ENCODE assay signal across 15 cellular contexts in the genomic region with DNA sequence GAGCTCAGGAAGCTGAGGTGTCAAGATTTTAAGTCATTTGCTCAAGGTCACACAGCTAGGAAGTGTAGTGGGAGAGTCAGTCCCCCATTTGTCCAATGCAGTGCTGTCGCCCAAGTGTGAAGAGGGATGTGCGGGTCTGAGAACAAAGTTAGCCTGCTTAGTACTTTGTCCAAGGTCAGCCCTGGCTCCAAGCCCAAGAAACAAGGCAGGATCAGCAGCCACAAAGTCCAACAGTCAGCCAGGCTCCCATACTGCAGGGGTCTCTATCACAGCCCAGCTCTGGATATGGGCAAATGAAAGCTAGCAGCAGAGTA.
DNase-seq lines count a peak whose midpoint lies in the region; ATAC-seq, FAIRE-seq and TF ChIP-seq lines count a peak whose summit lies in the region.
"Had no signal": no experiment of that assay in that cellular context is flagged by ENCODE, and none has a peak within 500 bp of the region (broad histone marks: within the 10 kb centered on the region; RNA-seq: fewer than 3 reads in every experiment).

No MANE protein-coding gene starts in this region.

- H3K9me3 Mint-ChIP-seq in nephron: no peaks in the 10 kb centered on the region
- H3K9me3 Mint-ChIP-seq in type B pancreatic cell: peaks cover 5% of the 10 kb centered on the region
- no peaks in the 10 kb centered on the region for H3K9me3 Mint-ChIP-seq in activated naive CD4-positive, alpha-beta T cell treated with anti-CD3 and anti-CD28 coated beads, Interleukin-2, amount 50 U/mL, for 72 hours
- H3K9me3 Mint-ChIP-seq: natural killer cell treated with Interleukin-12 subunit alpha and Interleukin-12 subunit beta and Interleukin-15 and Interleukin-18, amount 100 ng/mL, for 72 hours; T-cell had no signal

- BruUV-seq in PC-9 (replicated peaks; lab: Mats Ljungman, UMichigan) (no TSS peak), endothelial cell of umbilical vein (replicated peaks; lab: Mats Ljungman, UMichigan) (no TSS peak)

- DNase-seq in PC-9 (no peak), endothelial cell of umbilical vein (ENCODE audit: low read depth, low spot score) (peak; percentile 44), type B pancreatic cell (ENCODE audit: extremely low spot score, unreplicated experiment) (no peak), D721Med (ENCODE audit: insufficient read length, low spot score) (no peak), T-helper 1 cell (no peak)
- no peak for DNase-seq in activated naive CD4-positive, alpha-beta T cell treated with anti-CD3 and anti-CD28 coated beads, Interleukin-2, amount 50 U/mL, for 72 hours (ENCODE audit: low spot score in 2 of 2)
- DNase-seq: activated CD4-positive, alpha-beta T cell treated with anti-CD3 and anti-CD28 coated beads, Interleukin-2, amount 50 U/mL, for 4 hours; NCI-H1048; SHP77; stimulated activated CD4-positive, alpha-beta T cell treated with anti-CD3 and anti-CD28 coated beads, Interleukin-12 subunit alpha, Interleukin-12 subunit beta, amount 100 ng/mL, for 4 hours; T-cell had no signal

- H3K9me2 ChIP-seq in PC-9 (ENCODE audit: insufficient read depth): no peaks in the 10 kb centered on the region

- FAIRE-seq in endothelial cell of umbilical vein (lab: Jason Lieb, UNC): no peak
- no peak for FAIRE-seq in D721Med (lab: Jason Lieb, UNC)
- FAIRE-seq: islet of Langerhans had no signal

- H2AFZ ChIP-seq in PC-9 (peak overlapping the region; percentile 68; the same call in 1 of the 2 replicates), endothelial cell of umbilical vein (ENCODE audit: low read depth, low read length) (peak overlapping the region; percentile 41)

- no peaks in the 10 kb centered on the region for H3K79me2 ChIP-seq in PC-9 (ENCODE audit: low read depth)
- H3K79me2 ChIP-seq in endothelial cell of umbilical vein (ENCODE audit: control insufficient read depth, insufficient read depth, low read length): no peaks in the 10 kb centered on the region

- H3K27ac Mint-ChIP-seq in nephron: peak overlapping the region; percentile 36 to 70 (median 50)
- peak overlapping the region; percentile 93 for H3K27ac Mint-ChIP-seq in type B pancreatic cell
- H3K27ac Mint-ChIP-seq in activated naive CD4-positive, alpha-beta T cell treated with anti-CD3 and anti-CD28 coated beads, Interleukin-2, amount 50 U/mL, for 72 hours: no peak overlapping the region
- H3K27ac Mint-ChIP-seq: natural killer cell treated with Interleukin-12 subunit alpha and Interleukin-12 subunit beta and Interleukin-15 and Interleukin-18, amount 100 ng/mL, for 72 hours; T-cell had no signal

- CTCF ChIA-PET in PC-9 (lab: Charles Lee): no interaction called here
- CTCF ChIA-PET in endothelial cell of umbilical vein (lab: Charles Lee): interaction anchor here (1.0 to 2.1 kb wide), 6 partner anchors 9 to 400 kb away, joined by 3 to 13 read pairs (median 4); no protein-coding TSS in a partner anchor

- H3K27ac ChIP-seq in PC-9: peak overlapping the region; percentile 33
- peak overlapping the region; percentile 46 for H3K27ac ChIP-seq in endothelial cell of umbilical vein (ENCODE audit: insufficient read depth, low read depth, low read length)
- H3K27ac ChIP-seq: KMS-11 had no signal

- H3K36me3 Mint-ChIP-seq in nephron (ENCODE audit: low read depth) (no peaks in the 10 kb centered on the region), type B pancreatic cell (no peaks in the 10 kb centered on the region)
- H3K36me3 Mint-ChIP-seq in activated naive CD4-positive, alpha-beta T cell treated with anti-CD3 and anti-CD28 coated beads, Interleukin-2, amount 50 U/mL, for 72 hours: no peaks in the 10 kb centered on the region
- H3K36me3 Mint-ChIP-seq: natural killer cell treated with Interleukin-12 subunit alpha and Interleukin-12 subunit beta and Interleukin-15 and Interleukin-18, amount 100 ng/mL, for 72 hours; T-cell had no signal

- ATAC-seq in activated naive CD4-positive, alpha-beta T cell treated with anti-CD3 and anti-CD28 coated beads, Interleukin-2, amount 50 U/mL, for 72 hours: no peak

- dilution Hi-C loops in endothelial cell of umbilical vein (cut with MboI; ENCODE audit: extremely low pct_ligation_motif_present, low sequenced_read_pairs): loop anchor here (25.0 kb wide), 1 partner anchor 367 kb away; the partner anchor contains the start of gene NUDT4

- H3K9ac ChIP-seq in endothelial cell of umbilical vein (replicated peaks; ENCODE audit: extremely low read depth, insufficient read depth, low read length): peak overlapping the region; percentile 21
- H3K9ac ChIP-seq: KMS-11 had no signal

- H3K36me3 ChIP-seq in PC-9 (ENCODE audit: low read depth) (no peaks in the 10 kb centered on the region), endothelial cell of umbilical vein (ENCODE audit: control insufficient read depth in 2 of 2, extremely low read depth in 1 of 2, insufficient read depth in 2 of 2, low read length in 2 of 2) (no peaks in the 10 kb centered on the region)

- H3K27me3 ChIP-seq in PC-9 (ENCODE audit: insufficient read depth, low read depth) (no peaks in the 10 kb centered on the region), endothelial cell of umbilical vein (ENCODE audit: control insufficient read depth in 2 of 2, insufficient read depth in 2 of 2, low read length in 2 of 2) (no peaks in the 10 kb centered on the region)

- H3K4me3 ChIP-seq in PC-9 (no peak overlapping the region), endothelial cell of umbilical vein (replicated peaks in 1 of 3; ENCODE audit: insufficient read depth in 1 of 3, low read depth in 1 of 3, low read length in 3 of 3) (no peak overlapping the region)

- peaks cover 33% of the 10 kb centered on the region; the same call in 1 of the 2 replicates for H3F3A ChIP-seq in PC-9 (ENCODE audit: insufficient read depth, low read depth)

- H3K4me3 Mint-ChIP-seq in nephron (no peak overlapping the region), type B pancreatic cell (peak overlapping the region; percentile 68)
- H3K4me3 Mint-ChIP-seq: natural killer cell treated with Interleukin-12 subunit alpha and Interleukin-12 subunit beta and Interleukin-15 and Interleukin-18, amount 100 ng/mL, for 72 hours; T-cell had no signal

- peak overlapping the region; percentile 54 for H3K4me2 ChIP-seq in PC-9
- no peak overlapping the region for H3K4me2 ChIP-seq in endothelial cell of umbilical vein (ENCODE audit: insufficient read depth, low read length)
- H3K4me2 ChIP-seq: KMS-11 had no signal

- POLR2A ChIA-PET in PC-9 (lab: Charles Lee; ENCODE audit: unreplicated experiment) (no interaction called here), endothelial cell of umbilical vein (lab: Charles Lee) (no interaction called here)

- TF ChIP-seq POLR2A in endothelial cell of umbilical vein (IDR thresholded peaks at IDR 0.05; ENCODE audit: low read depth, low read length): no peak

- H3K27me3 Mint-ChIP-seq in nephron (ENCODE audit: low read depth) (no peaks in the 10 kb centered on the region), type B pancreatic cell (no peaks in the 10 kb centered on the region)
- H3K27me3 Mint-ChIP-seq: T-cell had no signal

- intact Hi-C loops in PC-9 (cut with micrococcal nuclease; ENCODE audit: unreplicated experiment): no loop called here
- intact Hi-C loops in endothelial cell of umbilical vein (cut with micrococcal nuclease): loop anchor here (1.0 kb wide), 2 partner anchors 18 to 32 kb away; no protein-coding TSS in a partner anchor

- H3K9me1 ChIP-seq in endothelial cell of umbilical vein (replicated peaks; ENCODE audit: control insufficient read depth, extremely low read depth, insufficient read depth, low read length): no peaks in the 10 kb centered on the region

- TF ChIP-seq CTCF in PC-9 (conservative IDR thresholded peaks at IDR 0.05): no peak
- TF ChIP-seq CTCF in endothelial cell of umbilical vein (IDR thresholded peaks at IDR 0.05; ENCODE audit: extremely low read depth in 1 of 2, insufficient read depth in 1 of 2, low read depth in 1 of 2, low read length in 2 of 2): no peak
- no peak for TF ChIP-seq CTCF in nephron (IDR thresholded peaks at IDR 0.05; ENCODE audit: unreplicated experiment in 3 of 3)
- TF ChIP-seq CTCF in type B pancreatic cell (conservative IDR thresholded peaks at IDR 0.05): no peak
- TF ChIP-seq CTCF in D721Med (IDR thresholded peaks at IDR 0.05; ENCODE audit: insufficient read depth, missing control alignments): no peak

- H3K4me1 Mint-ChIP-seq in nephron (peaks cover 8% of the 10 kb centered on the region), type B pancreatic cell (ENCODE audit: unreplicated experiment) (peaks cover 42% of the 10 kb centered on the region)
- H3K4me1 Mint-ChIP-seq: T-cell had no signal

- H3K9me3 ChIP-seq in PC-9 (ENCODE audit: insufficient read depth, low read depth): no peaks in the 10 kb centered on the region; the same call in 1 of the 2 replicates
- H3K9me3 ChIP-seq in endothelial cell of umbilical vein (replicated peaks; ENCODE audit: control insufficient read depth, insufficient read depth, low read length): no peaks in the 10 kb centered on the region

- peaks cover 60% of the 10 kb centered on the region for H3K4me1 ChIP-seq in PC-9 (replicated peaks; ENCODE audit: insufficient read depth)
- peaks cover 41% of the 10 kb centered on the region for H3K4me1 ChIP-seq in endothelial cell of umbilical vein (ENCODE audit: control insufficient read depth, extremely low read depth, insufficient read depth, low read length)

- no peaks in the 10 kb centered on the region for H4K20me1 ChIP-seq in PC-9 (ENCODE audit: insufficient read depth)
- no peaks in the 10 kb centered on the region for H4K20me1 ChIP-seq in endothelial cell of umbilical vein (replicated peaks; ENCODE audit: control insufficient read depth, extremely low read depth, insufficient read depth, low read length)

TF ChIP-seq in endothelial cell of umbilical vein, 7 proteins besides CTCF, POLR2A, EP300 and RAD21:
- no peak for TF ChIP-seq JUN (IDR thresholded peaks at IDR 0.05; ENCODE audit: borderline replicate concordance, insufficient read depth, insufficient read length, low read depth)
- TF ChIP-seq EZH2 (IDR thresholded peaks at IDR 0.05; ENCODE audit: borderline replicate concordance, low read depth, low read length, severe bottlenecking): no peak
- TF ChIP-seq, protein P1, sequence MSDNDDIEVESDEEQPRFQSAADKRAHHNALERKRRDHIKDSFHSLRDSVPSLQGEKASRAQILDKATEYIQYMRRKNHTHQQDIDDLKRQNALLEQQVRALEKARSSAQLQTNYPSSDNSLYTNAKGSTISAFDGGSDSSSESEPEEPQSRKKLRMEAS (IDR thresholded peaks at IDR 0.05; ENCODE audit: insufficient read depth, insufficient read length): no peak
- TF ChIP-seq POLR2AphosphoS5 (IDR thresholded peaks at IDR 0.05; ENCODE audit: insufficient read depth, low read depth, low read length): no peak
- no peak for TF ChIP-seq FOS (IDR thresholded peaks at IDR 0.05; ENCODE audit: borderline replicate concordance, insufficient read depth, low read length)
- no peak for TF ChIP-seq GATA2 (IDR thresholded peaks at IDR 0.05; ENCODE audit: insufficient read depth, insufficient read length, low read depth, low read length)
- TF ChIP-seq MYC (IDR thresholded peaks at IDR 0.05; ENCODE audit: low read depth, low read length): no peak
TF ChIP-seq in endothelial cell of umbilical vein: peak in this region for 0.

Comparison
In these comparisons a context has a peak if more than half of its experiments do, and no peak if none do; other contexts are left out.
1. H3K27ac Mint-ChIP-seq: peak in nephron (3 of 3) and type B pancreatic cell (single experiment); none in activated naive CD4-positive, alpha-beta T cell treated with anti-CD3 and anti-CD28 coated beads, Interleukin-2, amount 50 U/mL, for 72 hours (0 of 2).